In the genomic region with DNA sequence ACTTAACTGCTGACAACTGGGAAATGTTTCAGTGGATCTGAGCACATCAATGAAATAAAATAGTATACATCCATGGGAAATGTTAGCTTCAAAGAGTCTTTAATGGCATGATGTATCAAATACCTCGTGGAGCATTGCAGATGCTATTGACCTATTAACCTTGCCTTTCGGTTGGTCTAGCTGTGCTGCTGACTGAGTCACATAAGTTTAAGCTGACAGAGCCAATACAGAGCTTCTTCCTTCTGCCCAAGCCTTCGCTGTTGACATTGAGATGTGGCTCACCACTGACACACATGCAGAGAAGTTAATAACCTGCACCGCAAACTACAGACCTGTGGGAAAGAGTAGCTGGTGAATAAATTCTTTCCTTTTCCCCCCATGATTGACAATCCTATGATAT, we compare ENCODE assay signal across 26 cellular contexts.
DNase-seq lines count a peak whose midpoint lies in the region; ATAC-seq, FAIRE-seq and TF ChIP-seq lines count a peak whose summit lies in the region.
"Had no signal": no experiment of that assay in that cellular context is flagged by ENCODE, and none has a peak within 500 bp of the region (broad histone marks: within the 10 kb centered on the region; RNA-seq: fewer than 3 reads in every experiment).

No MANE protein-coding gene starts in this region.

- no peak overlapping the region for H3K4me3 ChIP-seq in KMS-11 (IDR thresholded peaks at IDR 0.05; ENCODE audit: insufficient read depth, low read depth, low read length)
- H3K4me3 ChIP-seq in astrocyte (ENCODE audit: insufficient read depth, low read depth, low read length) = no peak overlapping the region
- no peak overlapping the region for H3K4me3 ChIP-seq in kidney epithelial cell (ENCODE audit: low read depth, low read length)
- H3K4me3 ChIP-seq: BLaER1, MG63, Peyer's patch had no signal

- H2AFZ ChIP-seq in KMS-11 (ENCODE audit: low read depth) (no peak overlapping the region), astrocyte (ENCODE audit: low read depth, low read length) (no peak overlapping the region)

- H3K4me3 Mint-ChIP-seq in astrocyte (ENCODE audit: unreplicated experiment) (no peak overlapping the region), natural killer cell (no peak overlapping the region)
- H3K4me3 Mint-ChIP-seq: CD4-positive, alpha-beta memory T cell had no signal

- DNase-seq in astrocyte (ENCODE audit: low read depth) = no peak
- DNase-seq in kidney epithelial cell (ENCODE audit: low read depth) = peak; percentile 54
- DNase-seq in omental fat pad (ENCODE audit: low spot score) = no peak
- DNase-seq in NCI-H1048 (lab: John Stamatoyannopoulos, UW) = no peak
- DNase-seq in RWPE1 (ENCODE audit: low spot score) = no peak
- DNase-seq in natural killer cell = no peak
- DNase-seq: Calu3; CD4-positive, alpha-beta memory T cell; EL; HCEC 1CT; MG63; NCI-H1092; NCI-H146; NCI-H2029 treated with DMSO at 0.1 percent for 48 hours; NCI-H2171 treated with DMSO at 0.1 percent for 48 hours; NCI-H446 treated with DMSO at 0.1 percent for 48 hours; NCI-H69; Peyer's patch; SHP77; SK-N-SH had no signal

- intact Hi-C loops in natural killer cell (cut with micrococcal nuclease) = no loop called here

- no peak for TF ChIP-seq CTCF in KMS-11 (conservative IDR thresholded peaks at IDR 0.05; ENCODE audit: low read depth, low read length)
- TF ChIP-seq CTCF in astrocyte (IDR thresholded peaks at IDR 0.05; ENCODE audit: insufficient read depth, low read depth, low read length) = no peak
- no peak for TF ChIP-seq CTCF in kidney epithelial cell (IDR thresholded peaks at IDR 0.05; ENCODE audit: insufficient read depth, low read length, poor library complexity, severe bottlenecking)
- no peak for TF ChIP-seq CTCF in omental fat pad (IDR thresholded peaks at IDR 0.05)
- TF ChIP-seq CTCF in RWPE1 (conservative IDR thresholded peaks at IDR 0.05; ENCODE audit: low read depth) = no peak
- no peak for TF ChIP-seq CTCF in natural killer cell (IDR thresholded peaks at IDR 0.05)

- H3K9ac ChIP-seq in KMS-11 = no peak overlapping the region
- H3K9ac ChIP-seq in astrocyte (ENCODE audit: low read length) = no peak overlapping the region
- H3K9ac ChIP-seq: BLaER1, SK-N-SH had no signal

- ATAC-seq in omental fat pad (ENCODE audit: low FRiP score) (no peak), natural killer cell (no peak)

- H3K4me1 ChIP-seq in KMS-11 (ENCODE audit: low read depth, poor library complexity, severe bottlenecking) = peaks cover 14% of the 10 kb centered on the region
- H3K4me1 ChIP-seq in astrocyte (ENCODE audit: insufficient read depth, low read length) = no peaks in the 10 kb centered on the region

- no peaks in the 10 kb centered on the region for H3K27me3 ChIP-seq in KMS-11 (ENCODE audit: insufficient read depth, low read depth)
- no peaks in the 10 kb centered on the region for H3K27me3 ChIP-seq in astrocyte (ENCODE audit: insufficient read depth, low read length)
- no peaks in the 10 kb centered on the region for H3K27me3 ChIP-seq in kidney epithelial cell (ENCODE audit: control insufficient read depth, insufficient read depth, low read length)
- H3K27me3 ChIP-seq: BLaER1, MG63, Peyer's patch had no signal

- H3K27ac ChIP-seq in KMS-11 (no peak overlapping the region), astrocyte (ENCODE audit: low read depth, low read length) (no peak overlapping the region), RWPE1 (no peak overlapping the region)
- H3K27ac ChIP-seq: 22Rv1, BLaER1, Peyer's patch had no signal

- CTCF ChIA-PET in RWPE1 (lab: Yijun Ruan, JAX) = interaction anchor here (0.6 kb wide), 1 partner anchor 134 kb away, joined by 4 read pairs; no protein-coding TSS in a partner anchor

- POLR2A ChIA-PET in RWPE1 (lab: Yijun Ruan, JAX; ENCODE audit: low non-redundant PET) = no interaction called here

- no peaks in the 10 kb centered on the region for H3K36me3 ChIP-seq in KMS-11 (ENCODE audit: insufficient read depth)
- H3K36me3 ChIP-seq in astrocyte (ENCODE audit: insufficient read depth, low read length) = no peaks in the 10 kb centered on the region
- no peaks in the 10 kb centered on the region for H3K36me3 ChIP-seq in kidney epithelial cell (ENCODE audit: control insufficient read depth, insufficient read depth, low read length)
- H3K36me3 ChIP-seq: BLaER1, MG63, Peyer's patch had no signal

- FAIRE-seq in A204.1 (lab: Jason Lieb, UNC) (peak; percentile 97), astrocyte (lab: Jason Lieb, UNC) (peak; percentile 43)
- FAIRE-seq: GM12891, GM19239 had no signal

- H3K4me2 ChIP-seq in KMS-11 (peak overlapping the region; percentile 13; the same call in 1 of the 2 replicates), astrocyte (ENCODE audit: low read length) (no peak overlapping the region)
- H3K4me2 ChIP-seq: BLaER1, SK-N-SH had no signal

- H3K27me3 Mint-ChIP-seq in astrocyte (ENCODE audit: low read depth, unreplicated experiment) (no peaks in the 10 kb centered on the region), natural killer cell (ENCODE audit: low read depth in 2 of 2) (no peaks in the 10 kb centered on the region)
- H3K27me3 Mint-ChIP-seq: CD4-positive, alpha-beta memory T cell had no signal

- H3K36me3 Mint-ChIP-seq in astrocyte (ENCODE audit: low read depth, unreplicated experiment) (no peaks in the 10 kb centered on the region), natural killer cell (no peaks in the 10 kb centered on the region)
- H3K36me3 Mint-ChIP-seq: CD4-positive, alpha-beta memory T cell had no signal

- H4K20me1 ChIP-seq in KMS-11 (ENCODE audit: insufficient read depth) (no peaks in the 10 kb centered on the region), astrocyte (ENCODE audit: insufficient read depth, low read length) (no peaks in the 10 kb centered on the region)
- H4K20me1 ChIP-seq: BLaER1 had no signal

- H3K27ac Mint-ChIP-seq in astrocyte (ENCODE audit: unreplicated experiment) (no peak overlapping the region), natural killer cell (no peak overlapping the region)
- H3K27ac Mint-ChIP-seq: CD4-positive, alpha-beta memory T cell had no signal

- H3K4me1 Mint-ChIP-seq in astrocyte (ENCODE audit: low read depth, unreplicated experiment) (peaks cover 13% of the 10 kb centered on the region), natural killer cell (no peaks in the 10 kb centered on the region)
- H3K4me1 Mint-ChIP-seq: CD4-positive, alpha-beta memory T cell had no signal

- H3K9me3 Mint-ChIP-seq in astrocyte (ENCODE audit: unreplicated experiment) (no peaks in the 10 kb centered on the region), natural killer cell (peaks cover 11 to 20% of the 10 kb centered on the region in 2 donors)

- no peaks in the 10 kb centered on the region for H3K9me3 ChIP-seq in astrocyte (ENCODE audit: insufficient read depth, low read depth, low read length)
- H3K9me3 ChIP-seq: BLaER1, Peyer's patch, SK-N-SH had no signal

- no peaks in the 10 kb centered on the region for H3K79me2 ChIP-seq in KMS-11 (ENCODE audit: insufficient read depth, low read depth)
- H3K79me2 ChIP-seq in astrocyte (ENCODE audit: insufficient read depth, low read length) = no peaks in the 10 kb centered on the region
